27 cellular contexts compared by ENCODE assay signal in genomic region chr12:62643470-62643869, GRCh38.
"Had no signal": no experiment of that assay in that cellular context is flagged by ENCODE, and none has a peak within 500 bp of the region (broad histone marks: within the 10 kb centered on the region; RNA-seq: fewer than 3 reads in every experiment).

No MANE protein-coding gene starts in this region.

- DNase-seq: activated CD4-positive, alpha-beta memory T cell treated with anti-CD3 and anti-CD28 coated beads, Interleukin-2, amount 10 ng/mL, durations not matched to agents 7 days and 5 days; activated CD4-positive, alpha-beta T cell treated with anti-CD3 and anti-CD28 coated beads, Interleukin-2, amount 50 U/mL, for 1 hour; activated CD4-positive, CD25-positive, alpha-beta regulatory T cell; activated gamma-delta T cell treated with Interleukin-2 at 50 U/mL for 16 hours; activated naive CD4-positive, alpha-beta T cell treated with anti-CD3 and anti-CD28 coated beads, Interleukin-2, amount 50 U/mL, for 16 hours; activated naive CD8-positive, alpha-beta T cell treated with anti-CD3 and anti-CD28 coated beads, Interleukin-2, amount 10 ng/mL, durations not matched to agents 7 days and 5 days; activated T-cell treated with anti-CD3 and anti-CD28 coated beads for 4 hours; activated T-cell treated with anti-CD3 and anti-CD28 coated beads, Interleukin-2, amount 50 U/mL, for 48 hours; adrenal gland; aorta; body of pancreas; Kasumi-1; KBM-7; NCI-H146; NCI-H1930; NCI-H2107; NCI-H2171 treated with DMSO at 0.1 percent for 48 hours; NCI-H345; NCI-H510A; NCI-H69; NK-92 treated with Interleukin-12 subunit alpha and Interleukin-12 subunit beta, amount 100 ng/mL, for 24 hours; OCI-M1; RPMI8226; T-helper 1 cell had no signal

- H3K27me3 ChIP-seq: adrenal gland, body of pancreas, cardiac muscle cell had no signal

- H3K4me3 ChIP-seq: adrenal gland, body of pancreas, cardiac muscle cell, SK-N-MC had no signal

- H3K4me1 ChIP-seq: adrenal gland, body of pancreas had no signal

- H3K27ac ChIP-seq: adrenal gland, body of pancreas, cardiac muscle cell, SK-N-MC, VCaP had no signal

- H3K36me3 ChIP-seq: adrenal gland, cardiac muscle cell had no signal

- H3K9me3 ChIP-seq: adrenal gland, body of pancreas had no signal
